ENCODE assay signal across 2 cellular contexts in the genomic region with DNA sequence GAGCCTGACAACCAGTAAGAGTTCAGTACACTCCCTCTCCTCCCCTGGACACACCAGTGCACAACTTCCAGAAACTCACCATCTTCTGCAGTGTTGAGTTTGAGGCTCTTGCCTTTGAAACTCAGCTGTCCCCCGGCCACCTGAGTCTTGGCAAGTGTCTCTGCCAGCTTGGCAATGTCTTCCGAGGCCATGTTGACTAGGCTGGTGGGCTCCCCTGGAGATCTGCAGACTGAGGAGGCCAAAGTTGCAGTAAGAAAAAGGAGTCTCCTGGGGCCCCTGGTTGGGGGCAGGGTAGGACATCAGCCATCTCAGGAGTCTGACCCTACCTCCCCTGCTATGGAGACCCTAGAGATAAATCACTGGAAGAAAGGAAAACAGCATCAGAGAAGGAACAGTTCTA.
TF ChIP-seq lines count a peak whose summit lies in the region.

No MANE protein-coding gene starts in this region.

TF ChIP-seq in GM23338, 12 proteins besides CTCF, POLR2A, EP300 and RAD21:
- no peak for TF ChIP-seq EZH2phosphoT487 (IDR thresholded peaks at IDR 0.05; ENCODE audit: unreplicated experiment)
- TF ChIP-seq ZNF331 (CRISPR knock-in tag; IDR thresholded peaks at IDR 0.05; ENCODE audit: low read depth), result no peak
- TF ChIP-seq NANOG (IDR thresholded peaks at IDR 0.05; ENCODE audit: borderline replicate concordance), result no peak
- no peak for TF ChIP-seq EZH2 (IDR thresholded peaks at IDR 0.05; ENCODE audit: low read depth, unreplicated experiment)
- no peak for TF ChIP-seq CREB1 (CRISPR knock-in tag; IDR thresholded peaks at IDR 0.05; ENCODE audit: low read depth)
- no peak for TF ChIP-seq STAT1 (IDR thresholded peaks at IDR 0.05; ENCODE audit: unreplicated experiment)
- no peak for TF ChIP-seq ZNF114 (CRISPR knock-in tag; IDR thresholded peaks at IDR 0.05)

TF ChIP-seq in K562, 482 proteins besides CTCF, POLR2A, EP300 and RAD21:
- no peak for TF ChIP-seq MEF2D (tag; conservative IDR thresholded peaks at IDR 0.05; ENCODE audit: low read depth)
- TF ChIP-seq RBFOX2 (IDR thresholded peaks at IDR 0.05; ENCODE audit: low read depth, low read length), result 0 out of 2 replicates have a peak, but pooled peaks have one; percentile 9
TF ChIP-seq in K562: peak in this region for 1.
